In the genomic region with DNA sequence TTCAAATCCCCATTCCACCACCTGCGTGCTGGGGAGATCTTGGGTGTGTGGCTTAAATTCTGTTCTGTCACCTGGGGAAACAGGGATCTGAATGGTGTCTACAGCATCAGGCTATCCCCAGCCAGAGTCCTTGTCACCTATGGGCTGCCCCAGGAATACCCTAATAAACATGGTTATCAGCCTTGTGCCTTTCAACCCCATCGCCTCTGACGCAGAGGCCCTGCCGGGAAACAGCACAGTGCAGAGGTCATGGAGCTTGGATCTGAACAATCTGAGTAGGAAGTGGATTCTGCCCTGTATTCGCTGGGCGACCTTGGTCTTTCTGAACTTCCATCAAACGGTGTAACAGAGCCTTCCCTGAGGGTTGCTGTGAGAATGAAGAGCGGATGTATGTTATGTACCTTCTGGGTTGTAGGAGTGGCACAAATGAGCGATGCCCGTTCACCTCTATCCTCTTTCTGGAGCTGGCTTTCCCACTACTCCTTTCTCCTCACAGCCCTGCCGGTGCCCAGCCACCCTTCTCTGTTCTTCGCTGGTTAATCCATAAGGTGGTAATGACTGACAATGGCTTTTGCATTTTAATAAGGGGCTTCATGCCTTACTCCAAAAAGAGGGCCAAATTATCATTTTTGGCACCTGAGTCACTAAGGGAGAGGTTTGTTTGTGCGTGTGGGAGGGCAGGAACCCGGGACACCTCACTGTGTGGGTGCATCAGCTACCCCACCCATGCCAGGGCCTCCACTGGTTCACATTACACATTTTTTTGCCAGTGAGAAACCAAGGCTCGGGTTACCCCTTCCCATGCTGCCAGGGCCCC, we compare ENCODE assay signal across 20 cellular contexts.
"Had no signal": no experiment of that assay in that cellular context is flagged by ENCODE, and none has a peak within 500 bp of the region (broad histone marks: within the 10 kb centered on the region; RNA-seq: fewer than 3 reads in every experiment).

No MANE protein-coding gene starts in this region.

- H3K4me1 Mint-ChIP-seq: activated naive CD8-positive, alpha-beta T cell treated with anti-CD3 and anti-CD28 coated beads, Interleukin-2, amount 10 ng/mL, durations not matched to agents 7 days and 5 days; naive thymus-derived CD8-positive, alpha-beta T cell; stimulated activated naive CD8-positive, alpha-beta T cell treated with anti-CD3 and anti-CD28 coated beads, Interleukin-15, amount 100 ng/mL, for 72 hours had no signal

- H3K36me3 Mint-ChIP-seq: activated naive CD8-positive, alpha-beta T cell treated with anti-CD3 and anti-CD28 coated beads, Interleukin-2, amount 10 ng/mL, durations not matched to agents 7 days and 5 days; naive thymus-derived CD8-positive, alpha-beta T cell had no signal

- H3K4me3 Mint-ChIP-seq: activated naive CD8-positive, alpha-beta T cell treated with anti-CD3 and anti-CD28 coated beads, Interleukin-2, amount 10 ng/mL, durations not matched to agents 7 days and 5 days; activated T-helper 1 cell treated with anti-CD3 and anti-CD28 coated beads, Interleukin-12 subunit alpha, Interleukin-12 subunit beta, Interleukin-2, Interleukin-4 antibody, amounts not matched to agents 30 ng/mL and 10 ng/mL and 1 ng/mL, durations not matched to agents 14 hours and 24 hours and 36 hours; naive thymus-derived CD8-positive, alpha-beta T cell; stimulated activated naive CD8-positive, alpha-beta T cell treated with anti-CD3 and anti-CD28 coated beads, Interleukin-15, amount 100 ng/mL, for 72 hours had no signal

- H3K9me3 ChIP-seq: testis, upper lobe of left lung had no signal

- H3K27me3 ChIP-seq: brain microvascular endothelial cell, heart left ventricle, testis, upper lobe of left lung had no signal

- H3K36me3 ChIP-seq: brain microvascular endothelial cell, heart left ventricle, upper lobe of left lung had no signal

- DNase-seq: activated CD4-positive, alpha-beta T cell treated with anti-CD3 and anti-CD28 coated beads, Interleukin-2, amount 50 U/mL, for 1 hour; activated CD8-positive, alpha-beta memory T cell treated with anti-CD3 and anti-CD28 coated beads for 24 hours; activated naive CD8-positive, alpha-beta T cell treated with anti-CD3 and anti-CD28 coated beads, Interleukin-2, amount 10 ng/mL, durations not matched to agents 7 days and 5 days; brain microvascular endothelial cell; cortex of kidney; effector memory CD4-positive, alpha-beta T cell; foreskin melanocyte; heart left ventricle; left cardiac atrium; naive thymus-derived CD8-positive, alpha-beta T cell; occipital lobe; stimulated activated naive CD8-positive, alpha-beta T cell treated with anti-CD3 and anti-CD28 coated beads, Interleukin-15, amount 100 ng/mL, for 72 hours; T-helper 1 cell; T1000; testis had no signal

- H3K9me3 Mint-ChIP-seq: activated naive CD8-positive, alpha-beta T cell treated with anti-CD3 and anti-CD28 coated beads, Interleukin-2, amount 10 ng/mL, durations not matched to agents 7 days and 5 days; activated T-helper 1 cell treated with anti-CD3 and anti-CD28 coated beads, Interleukin-12 subunit alpha, Interleukin-12 subunit beta, Interleukin-2, Interleukin-4 antibody, amounts not matched to agents 30 ng/mL and 10 ng/mL and 1 ng/mL, durations not matched to agents 14 hours and 24 hours and 36 hours; naive thymus-derived CD8-positive, alpha-beta T cell; stimulated activated naive CD8-positive, alpha-beta T cell treated with anti-CD3 and anti-CD28 coated beads, Interleukin-15, amount 100 ng/mL, for 72 hours had no signal

- ATAC-seq: activated CD4-positive, CD25-positive, alpha-beta regulatory T cell treated with anti-CD3 and anti-CD28 coated beads, Interleukin-2, amount 50 U/mL, for 24 hours; heart left ventricle; left cardiac atrium; naive thymus-derived CD8-positive, alpha-beta T cell; stimulated activated naive CD8-positive, alpha-beta T cell treated with anti-CD3 and anti-CD28 coated beads, Interleukin-15, amount 100 ng/mL, for 72 hours had no signal

- H3K4me1 ChIP-seq: heart left ventricle, testis, upper lobe of left lung had no signal

- H3K27ac ChIP-seq: brain microvascular endothelial cell, heart left ventricle, testis, upper lobe of left lung had no signal

- H3K4me3 ChIP-seq: heart left ventricle, lung, smooth muscle cell, testis, upper lobe of left lung had no signal

- H3K27me3 Mint-ChIP-seq: activated naive CD8-positive, alpha-beta T cell treated with anti-CD3 and anti-CD28 coated beads, Interleukin-2, amount 10 ng/mL, durations not matched to agents 7 days and 5 days; stimulated activated naive CD8-positive, alpha-beta T cell treated with anti-CD3 and anti-CD28 coated beads, Interleukin-15, amount 100 ng/mL, for 72 hours had no signal

- H3K27ac Mint-ChIP-seq: activated naive CD8-positive, alpha-beta T cell treated with anti-CD3 and anti-CD28 coated beads, Interleukin-2, amount 10 ng/mL, durations not matched to agents 7 days and 5 days; activated T-helper 1 cell treated with anti-CD3 and anti-CD28 coated beads, Interleukin-12 subunit alpha, Interleukin-12 subunit beta, Interleukin-2, Interleukin-4 antibody, amounts not matched to agents 30 ng/mL and 10 ng/mL and 1 ng/mL, durations not matched to agents 14 hours and 24 hours and 36 hours; naive thymus-derived CD8-positive, alpha-beta T cell; stimulated activated naive CD8-positive, alpha-beta T cell treated with anti-CD3 and anti-CD28 coated beads, Interleukin-15, amount 100 ng/mL, for 72 hours had no signal
